Comparison of ENCODE assay signal across 8 cellular contexts in the genomic region with DNA sequence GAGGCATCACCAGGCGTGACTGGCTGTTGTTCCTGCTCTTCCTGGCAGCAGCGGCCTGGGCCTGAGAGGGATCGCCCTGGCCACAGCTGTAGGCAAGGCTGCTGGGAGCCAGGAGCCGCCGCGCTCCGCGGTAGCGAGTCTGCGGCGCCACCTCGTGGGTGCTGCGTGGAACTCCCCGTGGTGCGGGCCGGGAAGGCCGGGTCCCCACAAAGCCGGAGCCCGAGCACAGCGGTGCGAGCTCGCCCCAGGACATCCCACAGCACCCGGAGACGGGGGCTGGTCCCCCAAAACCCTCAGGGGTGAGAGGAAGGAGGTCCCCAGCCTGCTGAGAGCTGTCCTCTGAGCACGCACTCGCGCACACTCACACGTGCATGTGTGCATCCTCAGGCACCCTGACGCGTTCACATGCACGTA.
DNase-seq lines count a peak whose midpoint lies in the region; TF ChIP-seq lines count a peak whose summit lies in the region.
"Not testable (repeated sequence)": the region's sequence is repeated elsewhere in the genome, so short reads cannot be mapped to it uniquely, and the experiment has no call there.

No MANE protein-coding gene starts in this region.

- H2BK15ac ChIP-seq in neuronal stem cell (ENCODE audit: low read length): not testable (repeated sequence)

- H3K9me2 ChIP-seq in hepatocyte (replicated peaks; ENCODE audit: insufficient read depth): not testable (repeated sequence)

- not testable (repeated sequence) for H4K20me1 ChIP-seq in hepatocyte (ENCODE audit: insufficient read depth, poor library complexity, severe bottlenecking)

- not testable (repeated sequence) for H4K91ac ChIP-seq in neuronal stem cell (ENCODE audit: low read depth, low read length, poor library complexity)

- H3K36me3 ChIP-seq in hepatocyte (replicated peaks; ENCODE audit: insufficient read depth, low read depth); neuronal stem cell (replicated peaks in 1 of 2; ENCODE audit: control insufficient read depth in 2 of 2, insufficient read depth in 2 of 2, low read length in 2 of 2): not testable (repeated sequence)

- peak overlapping the region; percentile 1 for H3K14ac ChIP-seq in neuronal stem cell (ENCODE audit: low read length)

- WGBS in hepatocyte (ENCODE audit: low lambda C conversion rate, missing lambda C conversion rate): 37% methylated on average over 31 of the region's 31 CpGs
- no CpG with 5 or more reads among the region's 31 CpGs for WGBS in neuronal stem cell (ENCODE audit: extremely low coverage in 2 of 2, insufficient read length in 2 of 2, insufficient replicate concordance in 1 of 2), 2 donors

- H3K9ac ChIP-seq in neuronal stem cell (ENCODE audit: low read depth, low read length, poor library complexity): not testable (repeated sequence)

- not testable (repeated sequence) for H3K27ac ChIP-seq in hepatocyte; neuronal stem cell (replicated peaks; ENCODE audit: low read length)

- not testable (repeated sequence) for H4K8ac ChIP-seq in neuronal stem cell (ENCODE audit: low read depth, low read length)

- not testable (repeated sequence) for H3K9me3 ChIP-seq in hepatocyte (ENCODE audit: low read depth); neuronal stem cell (replicated peaks in 1 of 2; ENCODE audit: control insufficient read depth in 2 of 2, insufficient read depth in 1 of 2, low read depth in 1 of 2, low read length in 2 of 2)

- H2AFZ ChIP-seq in hepatocyte: not testable (repeated sequence)
- H2AFZ ChIP-seq in neuronal stem cell (ENCODE audit: low read length): peak overlapping the region; percentile 59

- H3K23ac ChIP-seq in neuronal stem cell (ENCODE audit: low read depth, low read length, poor library complexity): not testable (repeated sequence)

- H2BK12ac ChIP-seq in neuronal stem cell (ENCODE audit: low read length): not testable (repeated sequence)

- peak; percentile 45 for TF ChIP-seq CTCF in AG09309 (IDR thresholded peaks at IDR 0.05; ENCODE audit: control insufficient read depth, insufficient read depth, low read depth, low read length, missing control alignments)
- TF ChIP-seq CTCF in hepatocyte (IDR thresholded peaks at IDR 0.05; ENCODE audit: poor library complexity): peak; percentile 57

- H3K27me3 ChIP-seq in hepatocyte; neuronal stem cell (ENCODE audit: control insufficient read depth in 3 of 3, insufficient read depth in 3 of 3, low read depth in 1 of 3, low read length in 3 of 3): not testable (repeated sequence)

- H3K79me2 ChIP-seq in hepatocyte: not testable (repeated sequence)

- not testable (repeated sequence) for H2BK5ac ChIP-seq in neuronal stem cell (ENCODE audit: low read length)

- H3K4me1 ChIP-seq in hepatocyte (ENCODE audit: insufficient read depth); neuronal stem cell (ENCODE audit: control insufficient read depth in 2 of 2, insufficient read depth in 1 of 2, low read depth in 1 of 2, low read length in 2 of 2): not testable (repeated sequence)

- not testable (repeated sequence) for H3K79me1 ChIP-seq in neuronal stem cell (ENCODE audit: low read depth, low read length)

- H3K4me3 ChIP-seq in AG09309 (ENCODE audit: control insufficient read depth, low read depth, low read length); hepatocyte; neuronal stem cell (ENCODE audit: low read length in 2 of 2): not testable (repeated sequence)

- not testable (repeated sequence) for H2AK5ac ChIP-seq in neuronal stem cell (ENCODE audit: low read depth, low read length)

- not testable (repeated sequence) for H3K18ac ChIP-seq in neuronal stem cell (ENCODE audit: low read length)

- H2BK120ac ChIP-seq in neuronal stem cell (ENCODE audit: low read depth, low read length): not testable (repeated sequence)

- H3K4me2 ChIP-seq in hepatocyte; neuronal stem cell (ENCODE audit: insufficient read depth, low read length, poor library complexity, severe bottlenecking): not testable (repeated sequence)

- not testable (repeated sequence) for H3K4ac ChIP-seq in neuronal stem cell (ENCODE audit: low read length)

- DNase-seq in AG09309 (ENCODE audit: low read depth): peak; percentile 39
- peak; percentile 56 for DNase-seq in HCEC 1CT
- peak; percentile 36 for DNase-seq in SW480 (ENCODE audit: low spot score)
- DNase-seq in activated T-cell treated with anti-CD3 and anti-CD28 coated beads, Interleukin-2, amount 50 U/mL, for 48 hours: peak; percentile 48 to 66
- peak; percentile 77 for DNase-seq in dermis blood vessel endothelial cell
- peak; percentile 74 for DNase-seq in hepatocyte (ENCODE audit: low spot score)
- peak; percentile 24 for DNase-seq in neuronal stem cell (ENCODE audit: low spot score)
- DNase-seq in stimulated activated CD4-positive, alpha-beta T cell treated with anti-CD3 and anti-CD28 coated beads, Interleukin-4, amount 100 ng/mL, for 48 hours (ENCODE audit: low read depth in 2 of 2): peak; percentile 54 to 61

Comparison
In these comparisons a context has a peak if more than half of its experiments do, and no peak if none do; other contexts are left out.
1. DNase-seq: peak in every context shown above with its lines; median percentile 77 in dermis blood vessel endothelial cell; 74 in hepatocyte; 58 in stimulated activated CD4-positive, alpha-beta T cell treated with anti-CD3 and anti-CD28 coated beads, Interleukin-4, amount 100 ng/mL, for 48 hours; 57 in activated T-cell treated with anti-CD3 and anti-CD28 coated beads, Interleukin-2, amount 50 U/mL, for 48 hours; 56 in HCEC 1CT; 39 in AG09309; 36 in SW480; 24 in neuronal stem cell.